Comparison of ENCODE assay signal across 1 cellular context in genomic region chr19:13220847-13221246, GRCh38.
A peak's percentile ranks its signal among the peaks of the same experiment; 100 is the strongest.
TF ChIP-seq lines count a peak whose summit lies in the region.

No MANE protein-coding gene starts in this region.

TF ChIP-seq in K562, 482 proteins besides CTCF, POLR2A, EP300 and RAD21 (continued from another document):
- TF ChIP-seq PRDM10 (IDR thresholded peaks at IDR 0.05; ENCODE audit: partially characterized antibody): peak; percentile 59
- peak; percentile 56 for TF ChIP-seq MAX (CRISPR knock-in tag; IDR thresholded peaks at IDR 0.05)
- TF ChIP-seq L3MBTL2 (IDR thresholded peaks at IDR 0.05): peak; percentile 28; the same call in 1 of the 2 replicates
- no peak for TF ChIP-seq FOXA1 (IDR thresholded peaks at IDR 0.05; ENCODE audit: borderline replicate concordance)
- TF ChIP-seq NR2C1 (IDR thresholded peaks at IDR 0.05): no peak
- TF ChIP-seq NR2C1 (tag; IDR thresholded peaks at IDR 0.05): no peak
- TF ChIP-seq HEY1 (CRISPR knock-in tag; IDR thresholded peaks at IDR 0.05; ENCODE audit: borderline replicate concordance): no peak
- TF ChIP-seq KLF16 (IDR thresholded peaks at IDR 0.05): no peak
- peak; percentile 49 for TF ChIP-seq ZNF121 (CRISPR knock-in tag; conservative IDR thresholded peaks at IDR 0.05)
- 0 out of 2 replicates have a peak, but pooled peaks have one; percentile 17 for TF ChIP-seq MGA (IDR thresholded peaks at IDR 0.05)
- peak; percentile 50; the same call in 1 of the 2 replicates for TF ChIP-seq SPI1 (IDR thresholded peaks at IDR 0.05; ENCODE audit: borderline replicate concordance, low read depth, low read length)
